In the genomic region with DNA sequence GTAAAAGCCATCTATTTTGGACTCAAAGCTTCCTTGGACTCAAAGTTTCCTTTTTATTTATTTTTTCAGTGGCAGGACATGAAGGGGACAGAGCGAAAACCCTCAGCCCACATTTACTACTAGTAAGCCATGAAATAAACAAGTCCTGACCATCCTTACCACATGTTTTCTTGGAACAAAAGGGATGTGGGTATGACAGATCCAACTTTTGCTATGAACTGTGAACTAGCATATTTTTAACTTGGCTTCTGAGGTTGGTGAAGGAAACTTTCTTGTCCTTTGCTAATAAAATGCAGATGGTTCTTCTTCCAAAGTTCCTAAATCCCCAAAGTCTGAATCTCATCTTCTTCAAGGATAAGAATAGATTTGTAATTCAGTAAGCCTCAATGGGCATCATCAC, we compare ENCODE assay signal across 1 cellular context.
TF ChIP-seq lines count a peak whose summit lies in the region.

No MANE protein-coding gene starts in this region.

TF ChIP-seq in IMR-90, 13 proteins besides CTCF, POLR2A, EP300 and RAD21 (continued from another document):
- TF ChIP-seq MXI1 (IDR thresholded peaks at IDR 0.05; ENCODE audit: borderline replicate concordance, low read depth, low read length) (no peak), NFE2L2 (IDR thresholded peaks at IDR 0.05; ENCODE audit: low read depth, low read length) (no peak), MAZ (IDR thresholded peaks at IDR 0.05; ENCODE audit: borderline replicate concordance, low read depth, low read length) (no peak), CEBPB (IDR thresholded peaks at IDR 0.05; ENCODE audit: low read depth, low read length) (no peak), MAFK (IDR thresholded peaks at IDR 0.05; ENCODE audit: low read depth, low read length) (no peak), FOS (IDR thresholded peaks at IDR 0.05; ENCODE audit: low read depth, low read length) (no peak), BHLHE40 (IDR thresholded peaks at IDR 0.05; ENCODE audit: low read depth, low read length) (no peak), SMC3 (IDR thresholded peaks at IDR 0.05; ENCODE audit: low read depth, low read length) (no peak)
- TF ChIP-seq, protein P1, sequence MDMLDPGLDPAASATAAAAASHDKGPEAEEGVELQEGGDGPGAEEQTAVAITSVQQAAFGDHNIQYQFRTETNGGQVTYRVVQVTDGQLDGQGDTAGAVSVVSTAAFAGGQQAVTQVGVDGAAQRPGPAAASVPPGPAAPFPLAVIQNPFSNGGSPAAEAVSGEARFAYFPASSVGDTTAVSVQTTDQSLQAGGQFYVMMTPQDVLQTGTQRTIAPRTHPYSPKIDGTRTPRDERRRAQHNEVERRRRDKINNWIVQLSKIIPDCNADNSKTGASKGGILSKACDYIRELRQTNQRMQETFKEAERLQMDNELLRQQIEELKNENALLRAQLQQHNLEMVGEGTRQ (IDR thresholded peaks at IDR 0.05; ENCODE audit: low read depth, low read length), result no peak
